16 cellular contexts compared by ENCODE assay signal in genomic region chr14:64463873-64464272, GRCh38.
"Had no signal": no experiment of that assay in that cellular context is flagged by ENCODE, and none has a peak within 500 bp of the region (broad histone marks: within the 10 kb centered on the region; RNA-seq: fewer than 3 reads in every experiment).

No MANE protein-coding gene starts in this region.

- H3K27me3 Mint-ChIP-seq: activated CD4-positive, alpha-beta T cell treated with anti-CD3 and anti-CD28 coated beads for 36 hours; central memory CD8-positive, alpha-beta T cell had no signal

- DNase-seq: activated CD4-positive, alpha-beta T cell treated with anti-CD3 and anti-CD28 coated beads for 36 hours; activated effector memory CD4-positive, alpha-beta T cell treated with anti-CD3 and anti-CD28 coated beads, Interleukin-2, amount 50 U/mL, for 16 hours; activated T-cell treated with anti-CD3 and anti-CD28 coated beads, Interleukin-2, amount 50 U/mL, for 1 hour; amniotic stem cell; body of pancreas; effector memory CD4-positive, alpha-beta T cell; left lung; mesenchymal stem cell; retina; stimulated activated CD4-positive, alpha-beta T cell treated with anti-CD3 and anti-CD28 coated beads, Interleukin-15, amount 100 ng/mL, for 24 hours; stimulated activated CD4-positive, alpha-beta T cell treated with anti-CD3 and anti-CD28 coated beads, Interleukin-4, amount 100 ng/mL, for 4 hours; transverse colon had no signal

- ATAC-seq: activated CD4-positive, alpha-beta T cell treated with anti-CD3 and anti-CD28 coated beads for 36 hours; activated naive CD4-positive, alpha-beta T cell treated with anti-CD3 and anti-CD28 coated beads, Interleukin-2, amount 50 U/mL, for 72 hours; body of pancreas; gastroesophageal sphincter had no signal

- H3K4me3 ChIP-seq: body of pancreas had no signal

- H3K36me3 ChIP-seq: transverse colon had no signal

- H3K27me3 ChIP-seq: body of pancreas, gastroesophageal sphincter, transverse colon had no signal

- H3K27ac Mint-ChIP-seq: activated CD4-positive, alpha-beta T cell treated with anti-CD3 and anti-CD28 coated beads for 36 hours had no signal

- H3K9me3 Mint-ChIP-seq: activated naive CD4-positive, alpha-beta T cell treated with anti-CD3 and anti-CD28 coated beads, Interleukin-2, amount 50 U/mL, for 72 hours; central memory CD8-positive, alpha-beta T cell had no signal

- H3K27ac ChIP-seq: body of pancreas, gastroesophageal sphincter, left lung, parathyroid adenoma had no signal

- H3K9me3 ChIP-seq: body of pancreas, gastroesophageal sphincter, left lung, transverse colon had no signal
